12 cellular contexts compared by ENCODE assay signal in the genomic region with DNA sequence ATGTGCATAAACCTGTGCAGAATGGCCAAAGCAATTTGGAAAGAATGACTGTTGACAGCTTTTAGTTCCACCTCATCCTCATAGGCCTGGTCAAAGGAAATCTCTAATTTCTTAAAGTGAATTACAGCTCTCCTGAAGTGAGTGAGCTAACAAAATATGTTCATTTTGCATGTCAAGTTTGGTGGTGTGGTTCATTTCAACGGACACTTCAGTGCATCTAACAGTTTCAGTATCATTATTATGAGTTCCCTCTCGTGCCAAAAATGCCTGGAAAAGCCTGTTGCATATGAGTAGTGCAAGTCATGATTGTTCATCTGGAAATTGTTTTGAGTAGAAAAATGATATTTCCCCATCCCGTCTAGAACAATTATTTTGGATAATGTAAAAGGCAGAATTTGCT.
A peak's percentile ranks its signal among the peaks of the same experiment; 100 is the strongest.
DNase-seq lines count a peak whose midpoint lies in the region; ATAC-seq and TF ChIP-seq lines count a peak whose summit lies in the region.
"Had no signal": no experiment of that assay in that cellular context is flagged by ENCODE, and none has a peak within 500 bp of the region (broad histone marks: within the 10 kb centered on the region; RNA-seq: fewer than 3 reads in every experiment).

No MANE protein-coding gene starts in this region.

- TF ChIP-seq CTCF in GM10248 (IDR thresholded peaks at IDR 0.05; ENCODE audit: control extremely low read depth, extremely low read depth, low read depth, missing control alignments): no peak

- CTCF ChIA-PET in GM10248 (lab: Yijun Ruan, JAX): interaction anchor here (1.1 to 1.7 kb wide), 4 partner anchors 10 to 755 kb away, joined by 3 to 5 read pairs (median 4); no protein-coding TSS in a partner anchor

- H3K27ac ChIP-seq in substantia nigra (ENCODE audit: low read depth, low read length, poor library complexity, severe bottlenecking): no peak overlapping the region

- peak; percentile 67 for ATAC-seq in GM19372 (IDR thresholded peaks at IDR 0.05; ENCODE audit: low read depth, unreplicated experiment)
- peak; percentile 70 for ATAC-seq in HG02938 (IDR thresholded peaks at IDR 0.05; ENCODE audit: unreplicated experiment)
- ATAC-seq: HCT116 had no signal

- DNase-seq in GM10248 (ENCODE audit: extremely low spot score) (peak; percentile 27), amniotic epithelial cell (ENCODE audit: low read depth) (peak; percentile 34), HK-2 (ENCODE audit: unreplicated experiment) (no peak), KG1 (lab: John Stamatoyannopoulos, UW) (no peak), UCSD-AML1 (lab: John Stamatoyannopoulos, UW; ENCODE audit: unreplicated experiment) (no peak), substantia nigra (lab: John Stamatoyannopoulos, UW) (no peak)
- DNase-seq: activated CD8-positive, alpha-beta memory T cell treated with anti-CD3 and anti-CD28 coated beads, Interleukin-2, amount 50 U/mL, for 4 hours; Caco-2; nucleus accumbens had no signal

- POLR2A ChIA-PET in GM10248 (lab: Yijun Ruan, JAX): no interaction called here

Comparison
In these comparisons a context has a peak if more than half of its experiments do, and no peak if none do; other contexts are left out.
1. DNase-seq: peak in GM10248 (single experiment) and amniotic epithelial cell (single experiment); none in HK-2 (single experiment), KG1 (single experiment), UCSD-AML1 (single experiment) and substantia nigra (0 of 49).